8 cellular contexts compared by ENCODE assay signal in the genomic region with DNA sequence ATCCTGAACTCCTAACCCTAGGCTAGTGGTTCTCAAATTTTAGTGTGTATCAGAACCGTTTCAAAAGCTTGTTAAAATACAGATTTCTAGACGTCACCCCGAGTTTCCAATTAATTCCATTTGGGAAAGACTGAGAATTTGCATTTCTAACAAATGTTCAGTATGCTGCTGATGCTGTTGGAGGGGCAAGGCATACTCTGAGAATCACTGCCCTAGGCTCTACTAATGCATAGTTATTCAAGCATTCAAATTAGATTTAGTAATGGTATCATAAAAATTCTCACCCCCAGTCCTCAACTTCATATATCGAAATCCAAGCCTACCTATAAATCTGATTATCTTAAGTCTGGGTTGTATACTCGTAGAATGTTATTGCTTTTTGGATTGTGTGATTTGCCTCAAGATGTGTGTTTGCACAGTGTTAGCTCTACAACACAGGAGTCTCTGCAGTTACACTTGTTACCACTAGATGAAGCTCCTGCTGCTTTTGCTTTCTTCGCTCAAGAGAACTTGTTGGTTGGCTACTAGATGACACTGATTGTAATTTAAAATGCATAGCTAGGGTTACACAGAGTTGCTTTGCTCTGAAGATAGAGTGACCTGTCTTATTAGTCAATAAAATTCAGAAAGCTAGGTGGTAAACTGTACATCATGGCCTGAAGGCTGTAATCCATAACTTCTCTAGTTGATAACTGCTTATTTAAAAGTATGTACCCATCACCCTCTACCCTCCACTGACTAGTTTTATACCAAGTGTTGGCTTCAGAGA. TPM values are rescaled to one million over a fixed set of nuclear protein-coding genes. Genes with fewer than 3 reads are reported as not detected.
DNase-seq lines count a peak whose midpoint lies in the region; ATAC-seq and TF ChIP-seq lines count a peak whose summit lies in the region.

No MANE protein-coding gene starts in this region.

- intact Hi-C loops in Right ventricle myocardium superior (cut with DNase I), result loop anchor here (5.0 kb wide), 1 partner anchor 294 kb away; no protein-coding TSS in a partner anchor

- no peaks in the 10 kb centered on the region for H3K27me3 Mint-ChIP-seq in WTC11 (ENCODE audit: low read depth)

- POLR2A ChIA-PET in WTC11 (lab: Charles Lee), result interaction anchor here (0.6 kb wide), 1 partner anchor 68 kb away, joined by 3 read pairs; a partner anchor contains a TSS

- no peaks in the 10 kb centered on the region for H3K36me3 Mint-ChIP-seq in WTC11

- ATAC-seq in GM18861 (IDR thresholded peaks at IDR 0.05; ENCODE audit: unreplicated experiment) (peak; percentile 67), HG02970 (IDR thresholded peaks at IDR 0.05; ENCODE audit: low FRiP score, unreplicated experiment) (peak; percentile 66), WTC11 (peak; percentile 95), Right ventricle myocardium superior (ENCODE audit: poor library complexity) (peak; percentile 95)

- peak; percentile 61; the same call in 1 of the 2 replicates for TF ChIP-seq CTCF in WTC11 (IDR thresholded peaks at IDR 0.05)

- H3K27ac Mint-ChIP-seq in WTC11, result no peak overlapping the region

- H3K9me3 Mint-ChIP-seq in WTC11, result no peaks in the 10 kb centered on the region

- DNase-seq in CMK (ENCODE audit: low read depth), result peak; percentile 17
- DNase-seq in NCI-H2029 treated with DMSO at 0.1 percent for 48 hours (lab: John Stamatoyannopoulos, UW), result peak; percentile 54
- no peak for DNase-seq in WTC11 (ENCODE audit: low spot score)
- no peak for DNase-seq in Right ventricle myocardium superior
- peak; percentile 82 for DNase-seq in renal cortical epithelial cell (ENCODE audit: low read depth)
- DNase-seq in stimulated activated CD4-positive, alpha-beta T cell treated with anti-CD3 and anti-CD28 coated beads, Interleukin-2, amount 100 ng/mL, for 48 hours, result no peak

- no peak overlapping the region for H3K4me3 Mint-ChIP-seq in WTC11

- CTCF ChIA-PET in WTC11 (lab: Charles Lee), result interaction anchor here (0.6 to 2.3 kb wide), 43 partner anchors 8 to 325 kb away, joined by 3 to 48 read pairs (median 4); a partner anchor contains a TSS

- peaks cover 27% of the 10 kb centered on the region for H3K4me1 Mint-ChIP-seq in WTC11

TF ChIP-seq in WTC11, 78 proteins besides CTCF, POLR2A, EP300 and RAD21:
- TF ChIP-seq NFE2L1 (CRISPR knock-in tag; IDR thresholded peaks at IDR 0.05) (no peak), CREB1 (CRISPR knock-in tag; IDR thresholded peaks at IDR 0.05) (no peak), ESRRA (CRISPR knock-in tag; IDR thresholded peaks at IDR 0.05; ENCODE audit: borderline replicate concordance) (no peak), SP1 (CRISPR knock-in tag; conservative IDR thresholded peaks at IDR 0.05) (no peak), KAT7 (CRISPR knock-in tag; IDR thresholded peaks at IDR 0.05; ENCODE audit: borderline replicate concordance) (no peak), NR1H2 (CRISPR knock-in tag; IDR thresholded peaks at IDR 0.05) (no peak), NFYB (CRISPR knock-in tag; conservative IDR thresholded peaks at IDR 0.05; ENCODE audit: low read depth) (no peak), JAZF1 (CRISPR knock-in tag; IDR thresholded peaks at IDR 0.05) (no peak), RORB (CRISPR knock-in tag; IDR thresholded peaks at IDR 0.05) (no peak)
- TF ChIP-seq, protein P1, sequence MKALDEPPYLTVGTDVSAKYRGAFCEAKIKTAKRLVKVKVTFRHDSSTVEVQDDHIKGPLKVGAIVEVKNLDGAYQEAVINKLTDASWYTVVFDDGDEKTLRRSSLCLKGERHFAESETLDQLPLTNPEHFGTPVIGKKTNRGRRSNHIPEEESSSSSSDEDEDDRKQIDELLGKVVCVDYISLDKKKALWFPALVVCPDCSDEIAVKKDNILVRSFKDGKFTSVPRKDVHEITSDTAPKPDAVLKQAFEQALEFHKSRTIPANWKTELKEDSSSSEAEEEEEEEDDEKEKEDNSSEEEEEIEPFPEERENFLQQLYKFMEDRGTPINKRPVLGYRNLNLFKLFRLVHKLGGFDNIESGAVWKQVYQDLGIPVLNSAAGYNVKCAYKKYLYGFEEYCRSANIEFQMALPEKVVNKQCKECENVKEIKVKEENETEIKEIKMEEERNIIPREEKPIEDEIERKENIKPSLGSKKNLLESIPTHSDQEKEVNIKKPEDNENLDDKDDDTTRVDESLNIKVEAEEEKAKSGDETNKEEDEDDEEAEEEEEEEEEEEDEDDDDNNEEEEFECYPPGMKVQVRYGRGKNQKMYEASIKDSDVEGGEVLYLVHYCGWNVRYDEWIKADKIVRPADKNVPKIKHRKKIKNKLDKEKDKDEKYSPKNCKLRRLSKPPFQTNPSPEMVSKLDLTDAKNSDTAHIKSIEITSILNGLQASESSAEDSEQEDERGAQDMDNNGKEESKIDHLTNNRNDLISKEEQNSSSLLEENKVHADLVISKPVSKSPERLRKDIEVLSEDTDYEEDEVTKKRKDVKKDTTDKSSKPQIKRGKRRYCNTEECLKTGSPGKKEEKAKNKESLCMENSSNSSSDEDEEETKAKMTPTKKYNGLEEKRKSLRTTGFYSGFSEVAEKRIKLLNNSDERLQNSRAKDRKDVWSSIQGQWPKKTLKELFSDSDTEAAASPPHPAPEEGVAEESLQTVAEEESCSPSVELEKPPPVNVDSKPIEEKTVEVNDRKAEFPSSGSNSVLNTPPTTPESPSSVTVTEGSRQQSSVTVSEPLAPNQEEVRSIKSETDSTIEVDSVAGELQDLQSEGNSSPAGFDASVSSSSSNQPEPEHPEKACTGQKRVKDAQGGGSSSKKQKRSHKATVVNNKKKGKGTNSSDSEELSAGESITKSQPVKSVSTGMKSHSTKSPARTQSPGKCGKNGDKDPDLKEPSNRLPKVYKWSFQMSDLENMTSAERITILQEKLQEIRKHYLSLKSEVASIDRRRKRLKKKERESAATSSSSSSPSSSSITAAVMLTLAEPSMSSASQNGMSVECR (CRISPR knock-in tag; IDR thresholded peaks at IDR 0.05; ENCODE audit: borderline replicate concordance), result no peak
- TF ChIP-seq, protein P2, sequence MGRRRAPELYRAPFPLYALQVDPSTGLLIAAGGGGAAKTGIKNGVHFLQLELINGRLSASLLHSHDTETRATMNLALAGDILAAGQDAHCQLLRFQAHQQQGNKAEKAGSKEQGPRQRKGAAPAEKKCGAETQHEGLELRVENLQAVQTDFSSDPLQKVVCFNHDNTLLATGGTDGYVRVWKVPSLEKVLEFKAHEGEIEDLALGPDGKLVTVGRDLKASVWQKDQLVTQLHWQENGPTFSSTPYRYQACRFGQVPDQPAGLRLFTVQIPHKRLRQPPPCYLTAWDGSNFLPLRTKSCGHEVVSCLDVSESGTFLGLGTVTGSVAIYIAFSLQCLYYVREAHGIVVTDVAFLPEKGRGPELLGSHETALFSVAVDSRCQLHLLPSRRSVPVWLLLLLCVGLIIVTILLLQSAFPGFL (CRISPR knock-in tag; IDR thresholded peaks at IDR 0.05; ENCODE audit: borderline replicate concordance), result no peak
- TF ChIP-seq, protein P3, sequence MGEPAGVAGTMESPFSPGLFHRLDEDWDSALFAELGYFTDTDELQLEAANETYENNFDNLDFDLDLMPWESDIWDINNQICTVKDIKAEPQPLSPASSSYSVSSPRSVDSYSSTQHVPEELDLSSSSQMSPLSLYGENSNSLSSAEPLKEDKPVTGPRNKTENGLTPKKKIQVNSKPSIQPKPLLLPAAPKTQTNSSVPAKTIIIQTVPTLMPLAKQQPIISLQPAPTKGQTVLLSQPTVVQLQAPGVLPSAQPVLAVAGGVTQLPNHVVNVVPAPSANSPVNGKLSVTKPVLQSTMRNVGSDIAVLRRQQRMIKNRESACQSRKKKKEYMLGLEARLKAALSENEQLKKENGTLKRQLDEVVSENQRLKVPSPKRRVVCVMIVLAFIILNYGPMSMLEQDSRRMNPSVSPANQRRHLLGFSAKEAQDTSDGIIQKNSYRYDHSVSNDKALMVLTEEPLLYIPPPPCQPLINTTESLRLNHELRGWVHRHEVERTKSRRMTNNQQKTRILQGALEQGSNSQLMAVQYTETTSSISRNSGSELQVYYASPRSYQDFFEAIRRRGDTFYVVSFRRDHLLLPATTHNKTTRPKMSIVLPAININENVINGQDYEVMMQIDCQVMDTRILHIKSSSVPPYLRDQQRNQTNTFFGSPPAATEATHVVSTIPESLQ (CRISPR knock-in tag; IDR thresholded peaks at IDR 0.05), result no peak
- TF ChIP-seq, protein P4, sequence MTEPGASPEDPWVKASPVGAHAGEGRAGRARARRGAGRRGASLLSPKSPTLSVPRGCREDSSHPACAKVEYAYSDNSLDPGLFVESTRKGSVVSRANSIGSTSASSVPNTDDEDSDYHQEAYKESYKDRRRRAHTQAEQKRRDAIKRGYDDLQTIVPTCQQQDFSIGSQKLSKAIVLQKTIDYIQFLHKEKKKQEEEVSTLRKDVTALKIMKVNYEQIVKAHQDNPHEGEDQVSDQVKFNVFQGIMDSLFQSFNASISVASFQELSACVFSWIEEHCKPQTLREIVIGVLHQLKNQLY (CRISPR knock-in tag; IDR thresholded peaks at IDR 0.05), result no peak

RNA-seq across cellular contexts. Expression of a gene that starts 7.5 kb away (rescaled TPM):
- 0.13 to 0.41 TPM (median 0.21 TPM) in 3 replicates for total RNA-seq in WTC11 (2021)
- 5.3 TPM for total RNA-seq in Right ventricle myocardium superior
- 6.4 and 184 TPM in 2 replicates for total RNA-seq in renal cortical epithelial cell

Comparison
In these comparisons a context has a peak if more than half of its experiments do, and no peak if none do; other contexts are left out.
1. DNase-seq: peak in CMK (single experiment), NCI-H2029 treated with DMSO at 0.1 percent for 48 hours (single experiment) and renal cortical epithelial cell (single experiment); none in WTC11 (single experiment), Right ventricle myocardium superior (single experiment) and stimulated activated CD4-positive, alpha-beta T cell treated with anti-CD3 and anti-CD28 coated beads, Interleukin-2, amount 100 ng/mL, for 48 hours (0 of 2).
2. Peak in every context shown above with its lines, with median percentiles within 50 percentile points of each other: ATAC-seq.